20 cellular contexts compared by ENCODE assay signal in the genomic region with DNA sequence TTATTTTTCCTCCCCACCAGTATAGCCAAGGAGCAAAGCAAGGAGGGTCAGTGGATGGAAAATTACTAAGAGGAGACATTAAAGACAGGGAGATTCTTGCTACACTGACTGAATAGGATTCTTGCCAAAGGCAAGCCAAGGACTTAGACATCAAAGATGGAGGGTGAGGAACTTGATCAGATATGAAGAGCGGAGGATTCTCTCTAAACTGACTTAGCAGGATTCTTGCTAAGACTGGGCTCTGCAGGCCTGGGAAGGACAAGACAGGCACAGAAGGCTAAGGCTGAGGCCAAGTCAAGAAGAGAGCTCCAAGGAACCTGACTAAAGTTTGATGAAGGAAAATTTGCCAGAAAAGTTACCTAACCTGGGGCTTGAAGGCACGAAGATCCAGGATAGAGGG.
"Had no signal": no experiment of that assay in that cellular context is flagged by ENCODE, and none has a peak within 500 bp of the region (broad histone marks: within the 10 kb centered on the region; RNA-seq: fewer than 3 reads in every experiment).

No MANE protein-coding gene starts in this region.

- H3K9me3 Mint-ChIP-seq: effector memory CD8-positive, alpha-beta T cell had no signal

- H3K27me3 Mint-ChIP-seq: stimulated activated memory B cell treated with anti-CD40 and anti-IgM and Interleukin-4, amounts not matched to agents 10 μg/mL and 1 μg/mL and 100 μg/mL, for 72 hours had no signal

- H3K27ac ChIP-seq: heart left ventricle, neutrophil, psoas muscle, right lobe of liver, tibial artery had no signal

- DNase-seq: cerebellar nuclear complex; effector memory CD8-positive, alpha-beta T cell; erythroblast; foreskin melanocyte; heart left ventricle; hippocampal formation; kidney glomerular epithelial cell; naive thymus-derived CD4-positive, alpha-beta T cell; nephron progenitor cell; psoas muscle; retina; right lobe of liver; stimulated activated CD4-positive, alpha-beta T cell treated with anti-CD3 and anti-CD28 coated beads, Interleukin-4, amount 100 ng/mL, for 1 hour; tibial artery had no signal

- H3K4me3 ChIP-seq: heart left ventricle, psoas muscle, right lobe of liver, tibial artery had no signal

- H3K4me1 Mint-ChIP-seq: nephron progenitor cell; stimulated activated memory B cell treated with anti-CD40 and anti-IgM and Interleukin-4, amounts not matched to agents 10 μg/mL and 1 μg/mL and 100 μg/mL, for 72 hours had no signal

- H3K27ac Mint-ChIP-seq: dendritic cell treated with granulocyte-macrophage colony-stimulating factor and Interleukin-4, amounts not matched to agents 40 ng/mL and 50 ng/mL, for 4 days; effector memory CD8-positive, alpha-beta T cell; naive thymus-derived CD4-positive, alpha-beta T cell; stimulated activated memory B cell treated with anti-CD40 and anti-IgM and Interleukin-4, amounts not matched to agents 10 μg/mL and 1 μg/mL and 100 μg/mL, for 72 hours; stimulated activated naive CD8-positive, alpha-beta T cell treated with anti-CD3 and anti-CD28 coated beads, Interleukin-15, Interleukin-2, amounts not matched to agents 100 ng/mL and 50 ng/mL, for 24 hours had no signal

- H3K4me1 ChIP-seq: heart left ventricle, psoas muscle, right lobe of liver, tibial artery had no signal

- H3K36me3 ChIP-seq: heart left ventricle, neutrophil, right lobe of liver, tibial artery had no signal

- H3K27me3 ChIP-seq: heart left ventricle, neutrophil, right lobe of liver, tibial artery had no signal

- H3K4me3 Mint-ChIP-seq: dendritic cell treated with granulocyte-macrophage colony-stimulating factor and Interleukin-4, amounts not matched to agents 40 ng/mL and 50 ng/mL, for 4 days; effector memory CD8-positive, alpha-beta T cell; naive thymus-derived CD4-positive, alpha-beta T cell; nephron progenitor cell; stimulated activated memory B cell treated with anti-CD40 and anti-IgM and Interleukin-4, amounts not matched to agents 10 μg/mL and 1 μg/mL and 100 μg/mL, for 72 hours; stimulated activated naive CD8-positive, alpha-beta T cell treated with anti-CD3 and anti-CD28 coated beads, Interleukin-15, Interleukin-2, amounts not matched to agents 100 ng/mL and 50 ng/mL, for 24 hours had no signal

- H3K9me3 ChIP-seq: psoas muscle, right lobe of liver had no signal

- FAIRE-seq: colon, endothelial cell of umbilical vein had no signal
